Comparison of ENCODE assay signal across 16 cellular contexts in the genomic region with DNA sequence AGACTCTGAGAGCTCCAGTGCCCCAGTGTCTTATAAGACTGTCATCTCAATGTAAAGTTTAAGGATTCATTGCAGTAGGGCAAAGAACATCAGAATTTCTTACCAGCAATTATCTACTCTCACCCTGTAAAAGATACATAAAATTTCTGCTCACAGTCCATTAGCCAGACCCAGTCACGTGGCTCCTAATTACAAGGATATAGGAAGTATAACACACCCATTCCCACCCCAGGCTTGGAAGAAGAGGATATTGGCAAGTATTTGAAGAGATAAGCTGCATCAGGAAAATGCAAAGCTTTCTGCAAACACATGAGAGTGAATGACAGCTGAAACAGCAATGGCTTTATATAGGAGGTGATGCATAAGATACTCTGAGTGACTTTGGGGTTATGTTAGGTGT. TPM values are rescaled to one million over a fixed set of nuclear protein-coding genes. Genes with fewer than 3 reads are reported as not detected.
DNase-seq lines count a peak whose midpoint lies in the region; ATAC-seq and TF ChIP-seq lines count a peak whose summit lies in the region.
"Had no signal": no experiment of that assay in that cellular context is flagged by ENCODE, and none has a peak within 500 bp of the region (broad histone marks: within the 10 kb centered on the region; RNA-seq: fewer than 3 reads in every experiment).

No MANE protein-coding gene starts in this region.

- peak overlapping the region; percentile 1 for H3K4me2 ChIP-seq in smooth muscle cell
- H3K4me2 ChIP-seq: BLaER1 had no signal

- H3K36me3 ChIP-seq in smooth muscle cell (ENCODE audit: low read depth) = no peaks in the 10 kb centered on the region
- H3K36me3 ChIP-seq in heart left ventricle = no peaks in the 10 kb centered on the region

- H3K4me1 ChIP-seq in smooth muscle cell (ENCODE audit: low read depth) = peaks cover 10% of the 10 kb centered on the region
- H3K4me1 ChIP-seq in heart left ventricle = no peaks in the 10 kb centered on the region

- H3K27me3 ChIP-seq in smooth muscle cell (ENCODE audit: low read depth) = no peaks in the 10 kb centered on the region
- no peaks in the 10 kb centered on the region for H3K27me3 ChIP-seq in heart left ventricle
- H3K27me3 ChIP-seq: BLaER1 had no signal

- TF ChIP-seq CTCF in smooth muscle cell (IDR thresholded peaks at IDR 0.05; ENCODE audit: borderline replicate concordance, insufficient read depth, poor library complexity, severe bottlenecking) = no peak
- no peak for TF ChIP-seq CTCF in heart left ventricle (IDR thresholded peaks at IDR 0.05)

- no peak for TF ChIP-seq POLR2A in heart left ventricle (IDR thresholded peaks at IDR 0.05)

- peaks cover 7% of the 10 kb centered on the region for H3K79me2 ChIP-seq in smooth muscle cell (ENCODE audit: low read depth)

- H3K9ac ChIP-seq in smooth muscle cell (ENCODE audit: low read depth) = no peak overlapping the region
- H3K9ac ChIP-seq: BLaER1 had no signal

- H2AFZ ChIP-seq in smooth muscle cell (ENCODE audit: low read depth) = no peak overlapping the region

- H3K9me3 ChIP-seq in smooth muscle cell (replicated peaks; ENCODE audit: low read depth) (no peaks in the 10 kb centered on the region), heart left ventricle (no peaks in the 10 kb centered on the region)
- H3K9me3 ChIP-seq: BLaER1, Caco-2 had no signal

- DNase-seq in DMS53 treated with DMSO at 0.1 percent for 48 hours (lab: John Stamatoyannopoulos, UW; ENCODE audit: unreplicated experiment) = peak; percentile 68
- peak; percentile 25 for DNase-seq in NCI-H69 (lab: John Stamatoyannopoulos, UW)
- no peak for DNase-seq in epithelial cell of prostate (ENCODE audit: low read depth, low spot score)
- DNase-seq in smooth muscle cell (lab: John Stamatoyannopoulos, UW; ENCODE audit: unreplicated experiment) = no peak
- DNase-seq in activated CD4-positive, CD25-positive, alpha-beta regulatory T cell (lab: John Stamatoyannopoulos, UW) = no peak
- no peak for DNase-seq in NK-92 (lab: John Stamatoyannopoulos, UW; ENCODE audit: unreplicated experiment)
- DNase-seq in heart left ventricle = no peak
- DNase-seq in Kasumi-1 (lab: John Stamatoyannopoulos, UW) = no peak
- DNase-seq: AML-193; Caco-2; CD8-positive, alpha-beta memory T cell; KG1 had no signal

- ATAC-seq in heart left ventricle = no peak
- ATAC-seq: GM12878 had no signal

- WGBS in smooth muscle cell (ENCODE audit: low lambda C conversion rate) = 68% methylated on average over 1 of the region's 1 CpG
- 51 to 62% (median 57%) methylated on average over 1 of the region's 1 CpG for WGBS in heart left ventricle, 4 donors

- intact Hi-C loops in heart left ventricle (cut with DNase I) = no loop called here

- no peak overlapping the region for H3K4me3 ChIP-seq in smooth muscle cell
- H3K4me3 ChIP-seq in heart left ventricle = no peak overlapping the region
- H3K4me3 ChIP-seq: BLaER1, GM12878 had no signal

- no peaks in the 10 kb centered on the region for H3F3A ChIP-seq in smooth muscle cell (ENCODE audit: low read depth)

- peak overlapping the region; percentile 54 for H3K27ac ChIP-seq in epithelial cell of prostate
- peak overlapping the region; percentile 48 for H3K27ac ChIP-seq in smooth muscle cell (ENCODE audit: low read depth)
- H3K27ac ChIP-seq in heart left ventricle = no peak overlapping the region
- H3K27ac ChIP-seq: BLaER1 had no signal

- no peaks in the 10 kb centered on the region for H4K20me1 ChIP-seq in smooth muscle cell (ENCODE audit: low read depth)

RNA-seq across cellular contexts. Expression of a gene that starts 14.3 kb away (rescaled TPM):
- total RNA-seq in smooth muscle cell (10.2 and 12.5 TPM in 2 replicates), heart left ventricle (under 1 TPM in 5 of 9 donors, not detected in 4; 0.08 to 0.86 (median 0.16) TPM)
- polyA plus RNA-seq in smooth muscle cell (5.2 and 5.5 TPM in 2 replicates), heart left ventricle (not detected)
- total RNA-seq: CD8-positive, alpha-beta memory T cell; G401; HT-29 had no signal
- polyA plus RNA-seq: CD8-positive, alpha-beta memory T cell had no signal

Comparison
In these comparisons a context has a peak if more than half of its experiments do, and no peak if none do; other contexts are left out.
1. DNase-seq: peak in DMS53 treated with DMSO at 0.1 percent for 48 hours (single experiment) and NCI-H69 (single experiment); none in epithelial cell of prostate (single experiment), smooth muscle cell (single experiment), activated CD4-positive, CD25-positive, alpha-beta regulatory T cell (0 of 4), NK-92 (single experiment), heart left ventricle (0 of 5) and Kasumi-1 (0 of 2).
2. H3K27ac ChIP-seq: peak in epithelial cell of prostate (single experiment) and smooth muscle cell (single experiment); none in heart left ventricle (0 of 12).